ENCODE assay signal across 14 cellular contexts in genomic region chr6:148935705-148936306, GRCh38.
DNase-seq lines count a peak whose midpoint lies in the region; ATAC-seq and TF ChIP-seq lines count a peak whose summit lies in the region.
"Had no signal": no experiment of that assay in that cellular context is flagged by ENCODE, and none has a peak within 500 bp of the region (broad histone marks: within the 10 kb centered on the region; RNA-seq: fewer than 3 reads in every experiment).

No MANE protein-coding gene starts in this region.

- no peak overlapping the region for H3K27ac Mint-ChIP-seq in activated T-helper 17 cell treated with anti-CD3 and anti-CD28 coated beads, Interleukin-2, amount 50 U/mL, for 72 hours
- H3K27ac Mint-ChIP-seq: activated CD8-positive, alpha-beta T cell treated with anti-CD3 and anti-CD28 coated beads, Interleukin-2, amount 10 ng/mL, durations not matched to agents 7 days and 5 days had no signal

- intact Hi-C loops in sciatic nerve (cut with DNase I): no loop called here

- H3K27me3 Mint-ChIP-seq in activated T-helper 17 cell treated with anti-CD3 and anti-CD28 coated beads, Interleukin-2, amount 50 U/mL, for 72 hours: no peaks in the 10 kb centered on the region

- peak; percentile 64 for ATAC-seq in activated T-helper 17 cell treated with anti-CD3 and anti-CD28 coated beads, Interleukin-2, amount 50 U/mL, for 72 hours (replicated peaks)
- ATAC-seq in GM21390 (IDR thresholded peaks at IDR 0.05; ENCODE audit: unreplicated experiment) (no peak), sciatic nerve (no peak)
- ATAC-seq: activated CD8-positive, alpha-beta T cell treated with anti-CD3 and anti-CD28 coated beads, Interleukin-2, amount 10 ng/mL, durations not matched to agents 7 days and 5 days had no signal

- H3K9ac ChIP-seq in skeletal muscle satellite cell (ENCODE audit: low read depth, low read length): no peak overlapping the region

- no peak overlapping the region for H3K4me3 Mint-ChIP-seq in activated T-helper 17 cell treated with anti-CD3 and anti-CD28 coated beads, Interleukin-2, amount 50 U/mL, for 72 hours
- H3K4me3 Mint-ChIP-seq: activated CD8-positive, alpha-beta T cell treated with anti-CD3 and anti-CD28 coated beads, Interleukin-2, amount 10 ng/mL, durations not matched to agents 7 days and 5 days had no signal

- H3K4me1 Mint-ChIP-seq in activated T-helper 17 cell treated with anti-CD3 and anti-CD28 coated beads, Interleukin-2, amount 50 U/mL, for 72 hours: peaks cover 4% of the 10 kb centered on the region

- H3K27me3 ChIP-seq in skeletal muscle satellite cell (ENCODE audit: control insufficient read depth, insufficient read depth, low read length): no peaks in the 10 kb centered on the region
- H3K27me3 ChIP-seq: suprapubic skin had no signal

- peak; percentile 39 for DNase-seq in HS-5 (ENCODE audit: low read depth)
- peak; percentile 53 for DNase-seq in fibroblast of the aortic adventitia (ENCODE audit: low read depth)
- no peak for DNase-seq in cerebellar nuclear complex (lab: John Stamatoyannopoulos, UW)
- DNase-seq in sciatic nerve (ENCODE audit: low spot score): no peak
- no peak for DNase-seq in NCI-H1417 treated with DMSO at 0.1 percent for 48 hours (lab: John Stamatoyannopoulos, UW)
- DNase-seq: activated CD8-positive, alpha-beta T cell treated with anti-CD3 and anti-CD28 coated beads, Interleukin-2, amount 10 ng/mL, durations not matched to agents 7 days and 5 days; activated effector memory CD4-positive, alpha-beta T cell treated with anti-CD3 and anti-CD28 coated beads, Interleukin-2, amount 50 U/mL, for 16 hours; caudate nucleus; hippocampal formation; NCI-H526 had no signal

- H3K4me1 ChIP-seq in skeletal muscle satellite cell (ENCODE audit: control insufficient read depth, insufficient read depth, low read length): peaks cover 33% of the 10 kb centered on the region

- H3K36me3 Mint-ChIP-seq in activated T-helper 17 cell treated with anti-CD3 and anti-CD28 coated beads, Interleukin-2, amount 50 U/mL, for 72 hours (ENCODE audit: low read depth): no peaks in the 10 kb centered on the region

- no peaks in the 10 kb centered on the region for H3K9me3 ChIP-seq in skeletal muscle satellite cell (replicated peaks; ENCODE audit: low read length)
- H3K9me3 ChIP-seq: suprapubic skin had no signal

- no peaks in the 10 kb centered on the region for H3K36me3 ChIP-seq in skeletal muscle satellite cell (ENCODE audit: insufficient read depth, low read length)
- H3K36me3 ChIP-seq: suprapubic skin had no signal

- H3K4me3 ChIP-seq in fibroblast of the aortic adventitia (ENCODE audit: low read depth, low read length) (no peak overlapping the region), skeletal muscle satellite cell (ENCODE audit: low read length) (no peak overlapping the region)
- H3K4me3 ChIP-seq: suprapubic skin had no signal

- H3K4me2 ChIP-seq in skeletal muscle satellite cell (ENCODE audit: low read length): peak overlapping the region; percentile 63

- no peak for TF ChIP-seq CTCF in fibroblast of the aortic adventitia (IDR thresholded peaks at IDR 0.05; ENCODE audit: insufficient read depth, low read length)

- no peaks in the 10 kb centered on the region for H3K9me3 Mint-ChIP-seq in activated T-helper 17 cell treated with anti-CD3 and anti-CD28 coated beads, Interleukin-2, amount 50 U/mL, for 72 hours

Comparison
In these comparisons a context has a peak if more than half of its experiments do, and no peak if none do; other contexts are left out.
1. DNase-seq: peak in HS-5 (single experiment) and fibroblast of the aortic adventitia (single experiment); none in cerebellar nuclear complex (0 of 2), sciatic nerve (single experiment) and NCI-H1417 treated with DMSO at 0.1 percent for 48 hours (single experiment).